In genomic region chr11:131934006-131934405, GRCh38 we compare ENCODE assay signal across 27 cellular contexts.
"Had no signal": no experiment of that assay in that cellular context is flagged by ENCODE, and none has a peak within 500 bp of the region (broad histone marks: within the 10 kb centered on the region; RNA-seq: fewer than 3 reads in every experiment).

No MANE protein-coding gene starts in this region.

- H3K36me3 ChIP-seq: left ventricle myocardium inferior, ovary, suprapubic skin, thoracic aorta, tibial artery, upper lobe of right lung had no signal

- H3K36me3 Mint-ChIP-seq: mesothelial cell of epicardium; naive thymus-derived CD4-positive, alpha-beta T cell; natural killer cell treated with Interleukin-12 subunit alpha and Interleukin-12 subunit beta and Interleukin-15 and Interleukin-18, amount 100 ng/mL, for 72 hours had no signal

- H3K4me2 ChIP-seq: hepatocyte had no signal

- H3K9me3 ChIP-seq: left ventricle myocardium inferior, mucosa of descending colon, ovary, suprapubic skin, thoracic aorta, tibial artery, upper lobe of right lung had no signal

- DNase-seq: islet precursor cell; left ventricle myocardium inferior; mesendoderm; mucosa of descending colon; naive thymus-derived CD4-positive, alpha-beta T cell; ovary; retina; right cardiac atrium; stimulated activated CD4-positive, alpha-beta T cell treated with anti-CD3 and anti-CD28 coated beads, Interleukin-12 subunit alpha, Interleukin-12 subunit beta, amount 100 ng/mL, for 4 hours; stimulated activated CD4-positive, alpha-beta T cell treated with anti-CD3 and anti-CD28 coated beads, Interleukin-15, amount 100 ng/mL, for 24 hours; stimulated activated CD4-positive, alpha-beta T cell treated with anti-CD3 and anti-CD28 coated beads, Interleukin-2, amount 100 ng/mL, for 24 hours; stimulated activated CD4-positive, alpha-beta T cell treated with anti-CD3 and anti-CD28 coated beads, Interleukin-4, amount 100 ng/mL, for 1 hour; stimulated activated naive CD4-positive, alpha-beta T cell; tibial artery; trophoblast cell; upper lobe of right lung had no signal

- H2AFZ ChIP-seq: hepatocyte had no signal

- H3K4me1 Mint-ChIP-seq: mesothelial cell of epicardium had no signal

- H3K27ac Mint-ChIP-seq: mesothelial cell of epicardium; naive thymus-derived CD4-positive, alpha-beta T cell; natural killer cell treated with Interleukin-12 subunit alpha and Interleukin-12 subunit beta and Interleukin-15 and Interleukin-18, amount 100 ng/mL, for 72 hours; progenitor cell of endocrine pancreas; stimulated activated naive CD8-positive, alpha-beta T cell treated with anti-CD3 and anti-CD28 coated beads, Interleukin-15, Interleukin-2, amounts not matched to agents 100 ng/mL and 50 ng/mL, for 24 hours had no signal

- H3K4me3 ChIP-seq: hepatocyte, left ventricle myocardium inferior, lung, mucosa of descending colon, ovary, skin epidermis, suprapubic skin, thoracic aorta, tibial artery, upper lobe of right lung had no signal

- H3K27ac ChIP-seq: hepatocyte, ovary, skin epidermis, suprapubic skin, thoracic aorta, tibial artery, upper lobe of right lung had no signal

- H3K4me3 Mint-ChIP-seq: mesothelial cell of epicardium; naive thymus-derived CD4-positive, alpha-beta T cell; natural killer cell treated with Interleukin-12 subunit alpha and Interleukin-12 subunit beta and Interleukin-15 and Interleukin-18, amount 100 ng/mL, for 72 hours; stimulated activated naive CD8-positive, alpha-beta T cell treated with anti-CD3 and anti-CD28 coated beads, Interleukin-15, Interleukin-2, amounts not matched to agents 100 ng/mL and 50 ng/mL, for 24 hours had no signal

- H3K27me3 ChIP-seq: ovary, suprapubic skin, upper lobe of right lung had no signal

- H3K9me3 Mint-ChIP-seq: mesothelial cell of epicardium had no signal

- H3K4me1 ChIP-seq: suprapubic skin, tibial artery, upper lobe of right lung had no signal

- H3K79me2 ChIP-seq: hepatocyte had no signal

- FAIRE-seq: urothelium cell line had no signal

- ATAC-seq: mucosa of descending colon; naive thymus-derived CD4-positive, alpha-beta T cell; natural killer cell treated with Interleukin-12 subunit alpha and Interleukin-12 subunit beta and Interleukin-15 and Interleukin-18, amount 100 ng/mL, for 72 hours; sciatic nerve; upper lobe of right lung had no signal
